Comparison of ENCODE assay signal across 1 cellular context in the genomic region with DNA sequence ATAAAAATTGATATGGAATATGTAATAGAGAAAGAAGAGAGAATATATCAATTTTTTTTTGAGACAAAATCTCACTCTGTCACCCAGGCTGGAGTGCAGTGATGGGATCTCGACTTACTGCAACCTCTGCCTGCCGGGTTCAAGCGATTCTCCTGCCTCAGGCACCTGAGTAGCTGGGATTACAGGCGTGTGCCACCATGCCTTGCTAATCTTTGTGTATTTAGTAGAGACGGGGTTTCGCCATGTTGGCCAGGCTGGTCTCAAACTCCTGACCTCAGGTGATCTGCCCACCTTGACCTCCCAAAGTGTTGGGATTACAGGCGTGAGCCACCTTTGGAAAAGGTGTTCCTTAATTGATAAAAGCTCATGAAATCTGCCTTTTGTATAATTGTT. TPM values are rescaled to one million over a fixed set of nuclear protein-coding genes. Genes with fewer than 3 reads are reported as not detected.
"Had no signal": no experiment of that assay in that cellular context is flagged by ENCODE, and none has a peak within 500 bp of the region (broad histone marks: within the 10 kb centered on the region; RNA-seq: fewer than 3 reads in every experiment).

No MANE protein-coding gene starts in this region.

RNA-seq across cellular contexts. Expression of a gene that starts 44.2 kb away (rescaled TPM):
- polyA plus RNA-seq: immature natural killer cell had no signal
